In genomic region chr1:243420369-243420768, GRCh38 we compare ENCODE assay signal across 1 cellular context.
TF ChIP-seq lines count a peak whose summit lies in the region.

No MANE protein-coding gene starts in this region.

TF ChIP-seq in IMR-90, 13 proteins besides CTCF, POLR2A, EP300 and RAD21:
- TF ChIP-seq, protein P1, sequence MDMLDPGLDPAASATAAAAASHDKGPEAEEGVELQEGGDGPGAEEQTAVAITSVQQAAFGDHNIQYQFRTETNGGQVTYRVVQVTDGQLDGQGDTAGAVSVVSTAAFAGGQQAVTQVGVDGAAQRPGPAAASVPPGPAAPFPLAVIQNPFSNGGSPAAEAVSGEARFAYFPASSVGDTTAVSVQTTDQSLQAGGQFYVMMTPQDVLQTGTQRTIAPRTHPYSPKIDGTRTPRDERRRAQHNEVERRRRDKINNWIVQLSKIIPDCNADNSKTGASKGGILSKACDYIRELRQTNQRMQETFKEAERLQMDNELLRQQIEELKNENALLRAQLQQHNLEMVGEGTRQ (IDR thresholded peaks at IDR 0.05; ENCODE audit: low read depth, low read length): no peak
- TF ChIP-seq BHLHE40 (IDR thresholded peaks at IDR 0.05; ENCODE audit: low read depth, low read length) (no peak), RFX5 (IDR thresholded peaks at IDR 0.05; ENCODE audit: low read depth, low read length) (no peak), MAZ (IDR thresholded peaks at IDR 0.05; ENCODE audit: borderline replicate concordance, low read depth, low read length) (no peak), MAFK (IDR thresholded peaks at IDR 0.05; ENCODE audit: low read depth, low read length) (no peak), SMC3 (IDR thresholded peaks at IDR 0.05; ENCODE audit: low read depth, low read length) (no peak), CHD1 (IDR thresholded peaks at IDR 0.05; ENCODE audit: low read depth, low read length) (no peak)
